ENCODE assay signal across 23 cellular contexts in genomic region chr2:49950635-49951034, GRCh38.
"Had no signal": no experiment of that assay in that cellular context is flagged by ENCODE, and none has a peak within 500 bp of the region (broad histone marks: within the 10 kb centered on the region; RNA-seq: fewer than 3 reads in every experiment).

No MANE protein-coding gene starts in this region.

- ATAC-seq: effector memory CD8-positive, alpha-beta T cell; esophagus mucosa; gastroesophageal sphincter; heart left ventricle; left colon; left lung; left ventricle myocardium superior; lower lobe of right lung; mucosa of descending colon; naive thymus-derived CD8-positive, alpha-beta T cell had no signal

- DNase-seq: colonic mucosa; cortex of kidney; effector CD8-positive, alpha-beta T cell; effector memory CD8-positive, alpha-beta T cell; endodermal cell; erythroblast; esophagus squamous epithelium; foreskin fibroblast; heart left ventricle; immature natural killer cell; islet precursor cell; kidney; kidney glomerular epithelial cell; left colon; left lung; left ventricle myocardium superior; lower lobe of right lung; mesenchymal stem cell; mucosa of descending colon; naive B cell; naive thymus-derived CD8-positive, alpha-beta T cell had no signal
